ENCODE assay signal across 8 cellular contexts in the genomic region with DNA sequence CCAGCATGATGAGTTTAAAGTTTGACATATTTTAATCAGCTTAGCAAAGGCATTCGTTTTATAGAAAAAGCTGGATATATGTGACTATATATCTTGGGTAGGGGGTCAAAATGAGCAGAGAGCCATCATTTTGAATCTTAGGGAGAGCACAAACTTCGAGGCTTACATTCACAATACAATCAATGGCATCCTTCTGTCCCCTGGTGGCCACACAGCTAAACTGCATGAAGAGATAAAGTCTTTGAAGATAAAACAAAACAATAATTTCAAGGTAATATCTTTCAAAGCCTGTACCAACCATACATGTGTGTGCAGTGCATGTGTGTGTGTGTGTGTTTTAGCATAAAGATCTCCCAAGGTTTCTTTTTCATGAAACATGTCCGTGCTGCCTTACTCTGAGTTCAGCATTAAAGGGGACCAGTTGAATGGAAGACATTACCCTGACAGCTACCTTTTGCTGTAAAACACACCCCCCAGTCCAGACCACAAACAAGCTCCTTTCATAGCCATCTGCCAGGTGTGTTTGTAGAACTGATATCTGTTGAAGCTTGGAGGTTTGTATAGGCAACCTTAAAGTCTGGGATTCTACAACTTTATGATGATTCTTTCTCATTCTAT. TPM values are rescaled to one million over a fixed set of nuclear protein-coding genes. Genes with fewer than 3 reads are reported as not detected.
DNase-seq lines count a peak whose midpoint lies in the region; ATAC-seq and TF ChIP-seq lines count a peak whose summit lies in the region.

No MANE protein-coding gene starts in this region.

- no peak overlapping the region for H3K4me3 Mint-ChIP-seq in activated T-helper 17 cell treated with anti-CD3 and anti-CD28 coated beads, Interleukin-2, amount 50 U/mL, for 72 hours
- H3K4me3 Mint-ChIP-seq in glutamatergic neuron (ENCODE audit: unreplicated experiment): no peak overlapping the region

- peak; percentile 6 for DNase-seq in NK-92 treated with Interleukin-12 subunit alpha and Interleukin-12 subunit beta, amount 100 ng/mL, for 24 hours (lab: John Stamatoyannopoulos, UW)
- DNase-seq in NK-92 (lab: John Stamatoyannopoulos, UW; ENCODE audit: unreplicated experiment) (no peak), NCI-H69 (lab: John Stamatoyannopoulos, UW) (peak; percentile 64), glutamatergic neuron (peak; percentile 43), amniotic stem cell (lab: John Stamatoyannopoulos, UW) (no peak)
- peak; percentile 20 for DNase-seq in stimulated activated CD4-positive, alpha-beta T cell treated with anti-CD3 and anti-CD28 coated beads, Interleukin-12 subunit alpha, Interleukin-12 subunit beta, amount 100 ng/mL, for 4 hours

- peak; percentile 57 for ATAC-seq in HG02571 (IDR thresholded peaks at IDR 0.05; ENCODE audit: unreplicated experiment)
- ATAC-seq in activated T-helper 17 cell treated with anti-CD3 and anti-CD28 coated beads, Interleukin-2, amount 50 U/mL, for 72 hours (replicated peaks): peak; percentile 46

- H3K36me3 Mint-ChIP-seq in activated T-helper 17 cell treated with anti-CD3 and anti-CD28 coated beads, Interleukin-2, amount 50 U/mL, for 72 hours (ENCODE audit: low read depth): no peaks in the 10 kb centered on the region
- H3K36me3 Mint-ChIP-seq in glutamatergic neuron (ENCODE audit: unreplicated experiment): no peaks in the 10 kb centered on the region

- TF ChIP-seq CTCF in glutamatergic neuron (IDR thresholded peaks at IDR 0.05; ENCODE audit: partially characterized antibody, unreplicated experiment): peak; percentile 79

- no peak overlapping the region for H3K27ac Mint-ChIP-seq in activated T-helper 17 cell treated with anti-CD3 and anti-CD28 coated beads, Interleukin-2, amount 50 U/mL, for 72 hours
- no peak overlapping the region for H3K27ac Mint-ChIP-seq in glutamatergic neuron (ENCODE audit: unreplicated experiment)

- no peaks in the 10 kb centered on the region for H3K9me3 Mint-ChIP-seq in activated T-helper 17 cell treated with anti-CD3 and anti-CD28 coated beads, Interleukin-2, amount 50 U/mL, for 72 hours
- H3K9me3 Mint-ChIP-seq in glutamatergic neuron (ENCODE audit: unreplicated experiment): no peaks in the 10 kb centered on the region

- no peaks in the 10 kb centered on the region for H3K27me3 Mint-ChIP-seq in activated T-helper 17 cell treated with anti-CD3 and anti-CD28 coated beads, Interleukin-2, amount 50 U/mL, for 72 hours
- no peaks in the 10 kb centered on the region for H3K27me3 Mint-ChIP-seq in glutamatergic neuron (ENCODE audit: unreplicated experiment)

- peaks cover 22% of the 10 kb centered on the region for H3K4me1 Mint-ChIP-seq in activated T-helper 17 cell treated with anti-CD3 and anti-CD28 coated beads, Interleukin-2, amount 50 U/mL, for 72 hours
- H3K4me1 Mint-ChIP-seq in glutamatergic neuron (ENCODE audit: low read depth, unreplicated experiment): peaks cover 5% of the 10 kb centered on the region

RNA-seq across cellular contexts. Expression of a gene that starts 22.0 kb away (rescaled TPM):
- 10 to 100 TPM; 16.9 to 55.8 TPM for total RNA-seq in activated T-helper 17 cell treated with anti-CD3 and anti-CD28 coated beads, Interleukin-2, amount 50 U/mL, for 72 hours
- total RNA-seq in glutamatergic neuron (ENCODE audit: unreplicated experiment): 13.4 TPM

RNA-seq across cellular contexts. Expression of a gene that starts 45.5 kb away (rescaled TPM):
- total RNA-seq in activated T-helper 17 cell treated with anti-CD3 and anti-CD28 coated beads, Interleukin-2, amount 50 U/mL, for 72 hours: under 1 TPM in 1 of 2 donors, not detected in 1; 0.24 TPM
- 0.61 TPM for total RNA-seq in glutamatergic neuron (ENCODE audit: unreplicated experiment)

Comparison
In these comparisons a context has a peak if more than half of its experiments do, and no peak if none do; other contexts are left out.
1. DNase-seq: peak in NK-92 treated with Interleukin-12 subunit alpha and Interleukin-12 subunit beta, amount 100 ng/mL, for 24 hours (single experiment), NCI-H69 (single experiment), glutamatergic neuron (single experiment) and stimulated activated CD4-positive, alpha-beta T cell treated with anti-CD3 and anti-CD28 coated beads, Interleukin-12 subunit alpha, Interleukin-12 subunit beta, amount 100 ng/mL, for 4 hours (single experiment); none in NK-92 (single experiment) and amniotic stem cell (single experiment).